In the genomic region with DNA sequence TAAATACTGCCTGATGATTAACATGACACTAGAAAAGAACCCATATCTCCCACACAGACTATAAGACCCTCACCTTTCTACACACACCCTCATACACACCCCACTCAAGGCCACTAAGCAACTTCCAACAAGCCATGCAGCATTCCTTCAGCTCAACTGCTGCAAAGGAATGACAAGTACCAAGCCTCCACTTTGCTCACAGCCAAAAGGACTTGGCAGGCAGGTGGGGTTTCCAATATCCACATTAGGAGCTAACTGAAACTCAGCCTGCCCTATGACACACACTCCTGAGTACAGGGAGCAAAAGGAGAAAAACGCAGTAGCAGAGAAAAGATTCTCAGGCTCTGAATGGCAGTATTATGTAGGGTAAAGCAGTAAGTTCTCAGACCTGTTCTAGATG, we compare ENCODE assay signal across 12 cellular contexts. TPM values are rescaled to one million over a fixed set of nuclear protein-coding genes. Genes with fewer than 3 reads are reported as not detected.
DNase-seq lines count a peak whose midpoint lies in the region; ATAC-seq, FAIRE-seq and TF ChIP-seq lines count a peak whose summit lies in the region.
"Had no signal": no experiment of that assay in that cellular context is flagged by ENCODE, and none has a peak within 500 bp of the region (broad histone marks: within the 10 kb centered on the region; RNA-seq: fewer than 3 reads in every experiment).

No MANE protein-coding gene starts in this region.

- no peak for TF ChIP-seq CTCF in K562 (IDR thresholded peaks at IDR 0.05 in 2 of 3, conservative IDR thresholded peaks at IDR 0.05 in 1 of 3; ENCODE audit: insufficient read depth in 2 of 3, low read depth in 1 of 3, low read length in 3 of 3)

- intact Hi-C loops in K562 (cut with micrococcal nuclease): no loop called here
- intact Hi-C loops in left ventricle myocardium superior (cut with micrococcal nuclease): no loop called here
- intact Hi-C loops in posterior vena cava (cut with DNase I): loop anchor here in 1 of 2 donors (5.0 kb wide), 1 partner anchor 70 kb away; no protein-coding TSS in a partner anchor
- intact Hi-C loops in activated CD4-positive, alpha-beta T cell treated with anti-CD3 and anti-CD28 coated beads for 36 hours (cut with DNase I, micrococcal nuclease): no loop called here

- peak; percentile 44 for ATAC-seq in K562
- ATAC-seq in left ventricle myocardium superior: peak; percentile 92
- ATAC-seq in activated CD4-positive, alpha-beta T cell treated with anti-CD3 and anti-CD28 coated beads for 36 hours: no peak
- no peak for ATAC-seq in GM21723 (IDR thresholded peaks at IDR 0.05; ENCODE audit: unreplicated experiment)

- DNase-seq in D341Med (ENCODE audit: low spot score): peak; percentile 21
- DNase-seq in K562 (ENCODE audit: extremely low read depth in 1 of 4, low spot score in 3 of 4): no peak
- DNase-seq in left ventricle myocardium superior: peak; percentile 66
- peak; percentile 83 for DNase-seq in posterior vena cava (ENCODE audit: low spot score)
- no peak for DNase-seq in activated CD4-positive, alpha-beta T cell treated with anti-CD3 and anti-CD28 coated beads for 36 hours
- no peak for DNase-seq in Karpas-422
- no peak for DNase-seq in dedifferentiated amniotic fluid mesenchymal stem cell (ENCODE audit: extremely low spot score)
- DNase-seq: activated naive CD4-positive, alpha-beta T cell treated with anti-CD3 and anti-CD28 coated beads, Interleukin-2, amount 50 U/mL, for 16 hours; CD4-positive, alpha-beta T cell; NCI-H1105 treated with DMSO at 0.1 percent for 48 hours; stimulated activated CD4-positive, alpha-beta T cell treated with anti-CD3 and anti-CD28 coated beads, Interleukin-2, amount 100 ng/mL, for 24 hours had no signal

- no peaks in the 10 kb centered on the region for H3K4me1 Mint-ChIP-seq in activated CD4-positive, alpha-beta T cell treated with anti-CD3 and anti-CD28 coated beads for 36 hours

- H3K9me2 ChIP-seq in Karpas-422 (replicated peaks; ENCODE audit: insufficient read depth, low read length): no peaks in the 10 kb centered on the region

- no peaks in the 10 kb centered on the region for H3K36me3 Mint-ChIP-seq in activated CD4-positive, alpha-beta T cell treated with anti-CD3 and anti-CD28 coated beads for 36 hours (ENCODE audit: low read depth)

- H3K4me3 Mint-ChIP-seq in activated CD4-positive, alpha-beta T cell treated with anti-CD3 and anti-CD28 coated beads for 36 hours: no peak overlapping the region
- H3K4me3 Mint-ChIP-seq: CD4-positive, alpha-beta T cell had no signal

- H3K9me1 ChIP-seq in K562 (ENCODE audit: control insufficient read depth, insufficient read depth, low read length): no peaks in the 10 kb centered on the region

- H3K36me3 ChIP-seq in K562 (ENCODE audit: control insufficient read depth, insufficient read depth, low read length) (no peaks in the 10 kb centered on the region), Karpas-422 (ENCODE audit: insufficient read depth, low read length) (no peaks in the 10 kb centered on the region)

- no peak for TF ChIP-seq EP300 in K562 (IDR thresholded peaks at IDR 0.05; ENCODE audit: low read length)

- no peaks in the 10 kb centered on the region for H3K9me3 Mint-ChIP-seq in activated CD4-positive, alpha-beta T cell treated with anti-CD3 and anti-CD28 coated beads for 36 hours (ENCODE audit: low read depth)
- H3K9me3 Mint-ChIP-seq: CD4-positive, alpha-beta T cell had no signal

- no peak overlapping the region for H3K9ac ChIP-seq in K562 (ENCODE audit: insufficient read depth in 1 of 2, low read depth in 2 of 2, low read length in 2 of 2)
- H3K9ac ChIP-seq in Karpas-422 (ENCODE audit: low read length): no peak overlapping the region

- CTCF ChIA-PET in K562 (lab: Yijun Ruan, JAX; ENCODE audit: low intra/inter-chr PET ratio): no interaction called here
- CTCF ChIA-PET in activated CD4-positive, alpha-beta T cell treated with anti-CD3 and anti-CD28 coated beads for 36 hours (lab: Charles Lee): interaction anchor here (0.6 to 1.4 kb wide), 2 partner anchors 48 to 293 kb away, joined by 3 read pairs; no protein-coding TSS in a partner anchor

- no peaks in the 10 kb centered on the region for H4K20me1 ChIP-seq in K562 (replicated peaks; ENCODE audit: control insufficient read depth, insufficient read depth, low read length)
- H4K20me1 ChIP-seq in Karpas-422 (ENCODE audit: insufficient read depth, low read depth, low read length): no peaks in the 10 kb centered on the region

- in situ Hi-C loops in K562 (cut with MboI): no loop called here

- WGBS in K562 (ENCODE audit: insufficient coverage, low coverage, missing lambda C conversion rate): 21% methylated on average over 1 of the region's 1 CpG

- H3K4me2 ChIP-seq in K562 (ENCODE audit: insufficient read depth, low read length) (no peak overlapping the region), Karpas-422 (ENCODE audit: low read depth, low read length, poor library complexity, severe bottlenecking) (no peak overlapping the region)

- no peaks in the 10 kb centered on the region for H3K79me2 ChIP-seq in K562 (ENCODE audit: control insufficient read depth, insufficient read depth, low read length)
- no peaks in the 10 kb centered on the region for H3K79me2 ChIP-seq in Karpas-422 (ENCODE audit: low read length)

- H3K27me3 ChIP-seq in K562 (ENCODE audit: control insufficient read depth in 2 of 2, insufficient read depth in 2 of 2, low read length in 2 of 2): no peaks in the 10 kb centered on the region
- H3K27me3 ChIP-seq in Karpas-422 (ENCODE audit: low read length): no peaks in the 10 kb centered on the region

- TF ChIP-seq POLR2A in K562 (conservative IDR thresholded peaks at IDR 0.05): no peak

- H3K4me1 ChIP-seq in K562 (replicated peaks in 1 of 2; ENCODE audit: control insufficient read depth in 2 of 2, insufficient read depth in 2 of 2, low read length in 2 of 2) (no peaks in the 10 kb centered on the region), Karpas-422 (ENCODE audit: low read length) (no peaks in the 10 kb centered on the region)

- no peaks in the 10 kb centered on the region for H3K27me3 Mint-ChIP-seq in activated CD4-positive, alpha-beta T cell treated with anti-CD3 and anti-CD28 coated beads for 36 hours
- H3K27me3 Mint-ChIP-seq: CD4-positive, alpha-beta T cell had no signal

- no TSS peak for BruUV-seq in K562 (replicated peaks; lab: Mats Ljungman, UMichigan)

- no peak overlapping the region for H3K27ac ChIP-seq in K562 (ENCODE audit: extremely low read depth, low read depth, low read length)
- H3K27ac ChIP-seq in Karpas-422 (ENCODE audit: low read length): no peak overlapping the region

- peak; percentile 61 for FAIRE-seq in K562 (lab: Jason Lieb, UNC)

- H3K9me3 ChIP-seq in K562 (replicated peaks; ENCODE audit: control insufficient read depth, insufficient read depth, low read depth, low read length): no peaks in the 10 kb centered on the region
- H3K9me3 ChIP-seq in Karpas-422 (ENCODE audit: low read length): no peaks in the 10 kb centered on the region

- H3K27ac Mint-ChIP-seq in activated CD4-positive, alpha-beta T cell treated with anti-CD3 and anti-CD28 coated beads for 36 hours: no peak overlapping the region
- H3K27ac Mint-ChIP-seq: CD4-positive, alpha-beta T cell had no signal

- H2AFZ ChIP-seq in K562 (ENCODE audit: low read depth, low read length): no peak overlapping the region
- H2AFZ ChIP-seq in Karpas-422 (ENCODE audit: low read length): no peak overlapping the region

- no peak overlapping the region for H3K4me3 ChIP-seq in K562
- no peak overlapping the region for H3K4me3 ChIP-seq in Karpas-422 (ENCODE audit: low read length)

- no peak for TF ChIP-seq RAD21 in K562 (CRISPR knock-in tag; conservative IDR thresholded peaks at IDR 0.05 in 1 of 2, IDR thresholded peaks at IDR 0.05 in 1 of 2)

- POLR2A ChIA-PET in K562 (lab: Yijun Ruan, JAX): interaction anchor here (0.6 to 1.6 kb wide), 2 partner anchors 9 to 210 kb away, joined by 3 to 8 read pairs; no protein-coding TSS in a partner anchor
- POLR2A ChIA-PET in activated CD4-positive, alpha-beta T cell treated with anti-CD3 and anti-CD28 coated beads for 36 hours (lab: Charles Lee): no interaction called here

TF ChIP-seq in K562, 482 proteins besides CTCF, POLR2A, EP300 and RAD21 (continues in another document):
- TF ChIP-seq, protein P1, sequence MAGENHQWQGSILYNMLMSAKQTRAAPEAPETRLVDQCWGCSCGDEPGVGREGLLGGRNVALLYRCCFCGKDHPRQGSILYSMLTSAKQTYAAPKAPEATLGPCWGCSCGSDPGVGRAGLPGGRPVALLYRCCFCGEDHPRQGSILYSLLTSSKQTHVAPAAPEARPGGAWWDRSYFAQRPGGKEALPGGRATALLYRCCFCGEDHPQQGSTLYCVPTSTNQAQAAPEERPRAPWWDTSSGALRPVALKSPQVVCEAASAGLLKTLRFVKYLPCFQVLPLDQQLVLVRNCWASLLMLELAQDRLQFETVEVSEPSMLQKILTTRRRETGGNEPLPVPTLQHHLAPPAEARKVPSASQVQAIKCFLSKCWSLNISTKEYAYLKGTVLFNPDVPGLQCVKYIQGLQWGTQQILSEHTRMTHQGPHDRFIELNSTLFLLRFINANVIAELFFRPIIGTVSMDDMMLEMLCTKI (IDR thresholded peaks at IDR 0.05; ENCODE audit: partially characterized antibody): no peak

RNA-seq across cellular contexts. Expression of a gene that starts 13.4 kb away (rescaled TPM):
- 64.6 and 91.8 TPM in 2 replicates for total RNA-seq in K562 (2011; cell fraction: chromatin; rRNA removed; ENCODE audit: low replicate concordance)
- 38.7 and 42.4 TPM in 2 replicates for total RNA-seq in K562 (2011; cell fraction: nucleolus; rRNA removed)
- 39.0 and 42.2 TPM in 2 replicates for total RNA-seq in K562 (2011; cell fraction: nucleoplasm; rRNA removed)
- total RNA-seq in K562 (2014; rRNA removed) (13.0 and 13.2 TPM in 2 replicates), K562 (2014; rRNA removed; fragmentation: Illumina TruSeq; extraction: Trizol) (19.5 and 19.9 TPM in 2 replicates), K562 (2015; rRNA removed; fragmentation: Illumina TruSeq; extraction: Trizol) (15.6 and 16.9 TPM in 2 replicates), K562 (2021) (19.6 and 20.7 TPM in 2 replicates), left ventricle myocardium superior (22.4 TPM), posterior vena cava (10 to 100 TPM; 53.9 to 58.3 TPM)
- polyA plus RNA-seq in K562 (2011; rRNA removed) (36.2 and 40.1 TPM in 2 replicates), K562 (2014; fragmentation: Illumina TruSeq; extraction: Trizol) (16.3 and 21.7 TPM in 2 replicates), K562 (2014; fragmentation: Nextera tagmentation; extraction: Ambion mirVana) (1 to 10 TPM; 3.8 to 7.6 TPM), K562 (2014; rRNA removed) (11.9 and 14.6 TPM in 2 replicates)
- polyA plus RNA-seq in K562 (2011; cell fraction: cytosol; rRNA removed): 15.1 and 27.8 TPM in 2 replicates
- polyA plus RNA-seq in K562 (2011; cell fraction: nucleus; rRNA removed): 28.9 and 31.8 TPM in 2 replicates
- 16.7 and 30.3 TPM in 2 replicates for polyA plus RNA-seq in K562 (2012)
- 54.8 and 66.6 TPM in 2 replicates for polyA minus RNA-seq in K562 (2011; rRNA and poly(A)+ RNA removed)
- 12.9 and 15.2 TPM in 2 replicates for polyA minus RNA-seq in K562 (2011; cell fraction: cytosol; rRNA and poly(A)+ RNA removed)
- 15.3 and 30.0 TPM in 2 replicates for polyA minus RNA-seq in K562 (2011; cell fraction: nucleus; rRNA and poly(A)+ RNA removed)
- total RNA-seq in activated CD4-positive, alpha-beta T cell treated with anti-CD3 and anti-CD28 coated beads for 36 hours: 1 to 10 TPM; 4.3 to 4.5 TPM
- total RNA-seq in Karpas-422 (2014; rRNA removed; shearing (Covaris generic); ENCODE audit: low replicate concordance): 8.2 and 10.7 TPM in 2 replicates

Comparison
In these comparisons a context has a peak if more than half of its experiments do, and no peak if none do; other contexts are left out.
1. DNase-seq: peak in D341Med (single experiment), left ventricle myocardium superior (single experiment) and posterior vena cava (single experiment); none in K562 (0 of 4), activated CD4-positive, alpha-beta T cell treated with anti-CD3 and anti-CD28 coated beads for 36 hours (single experiment), Karpas-422 (single experiment) and dedifferentiated amniotic fluid mesenchymal stem cell (single experiment).
2. ATAC-seq: peak in K562 (single experiment) and left ventricle myocardium superior (single experiment); none in activated CD4-positive, alpha-beta T cell treated with anti-CD3 and anti-CD28 coated beads for 36 hours (single experiment) and GM21723 (single experiment).